13 cellular contexts compared by ENCODE assay signal in the genomic region with DNA sequence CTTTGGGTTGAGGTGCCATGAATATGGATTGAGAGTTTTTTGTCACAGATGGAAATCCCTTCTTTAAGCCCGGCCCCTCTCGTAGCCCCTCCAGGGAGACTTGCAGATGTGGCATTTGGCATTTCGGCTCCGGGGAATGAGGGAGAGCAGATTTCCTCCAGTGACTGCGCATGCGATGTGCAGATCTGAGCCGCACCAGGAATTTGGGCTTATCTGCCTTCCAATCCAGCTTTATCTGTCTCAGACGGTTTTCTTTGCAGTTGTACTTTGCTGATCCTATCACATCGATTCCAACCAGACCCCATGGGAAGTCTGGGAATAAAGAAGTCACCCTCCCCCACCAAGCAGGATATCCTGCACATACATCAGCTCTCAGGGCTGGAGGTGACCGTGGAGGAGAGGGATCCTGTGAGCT. TPM values are rescaled to one million over a fixed set of nuclear protein-coding genes. Genes with fewer than 3 reads are reported as not detected.
DNase-seq lines count a peak whose midpoint lies in the region; ATAC-seq and TF ChIP-seq lines count a peak whose summit lies in the region.
"Had no signal": no experiment of that assay in that cellular context is flagged by ENCODE, and none has a peak within 500 bp of the region (broad histone marks: within the 10 kb centered on the region; RNA-seq: fewer than 3 reads in every experiment).

No MANE protein-coding gene starts in this region.

- H3K4me1 Mint-ChIP-seq in HFFc6 (ENCODE audit: low read depth), result peaks cover 17% of the 10 kb centered on the region

- no peak overlapping the region for H3K27ac ChIP-seq in brain microvascular endothelial cell
- H3K27ac ChIP-seq in iPS-18a (ENCODE audit: low read length), result no peak overlapping the region
- peak overlapping the region in 1 of 5 donors; percentile 13 for H3K27ac ChIP-seq in stomach
- H3K27ac ChIP-seq: neutrophil had no signal

- DNase-seq in HFFc6, result peak; percentile 10
- no peak for DNase-seq in brain microvascular endothelial cell
- DNase-seq in stomach, result no peak
- DNase-seq in HPDE6-E6E7 (ENCODE audit: extremely low spot score), result no peak
- DNase-seq: activated CD8-positive, alpha-beta memory T cell treated with anti-CD3 and anti-CD28 coated beads, Interleukin-2, amount 10 ng/mL, durations not matched to agents 7 days and 5 days; NCI-H1048; NK-92 treated with Interleukin-12 subunit alpha and Interleukin-12 subunit beta, amount 100 ng/mL, for 24 hours had no signal

- H3K27me3 ChIP-seq in brain microvascular endothelial cell (replicated peaks) (no peaks in the 10 kb centered on the region), iPS-18a (ENCODE audit: control insufficient read depth, insufficient read depth, low read length) (no peaks in the 10 kb centered on the region), stomach (no peaks in the 10 kb centered on the region)

- in situ Hi-C loops in brain microvascular endothelial cell (cut with HindIII; ENCODE audit: low pct_ligation_motif_present, low sequenced_read_pairs), result no loop called here

- H3K27me3 Mint-ChIP-seq in HFFc6 (ENCODE audit: insufficient read depth), result no peaks in the 10 kb centered on the region

- ATAC-seq in GM18867 (IDR thresholded peaks at IDR 0.05; ENCODE audit: unreplicated experiment), result no peak
- ATAC-seq in HG02588 (IDR thresholded peaks at IDR 0.05; ENCODE audit: unreplicated experiment), result no peak
- ATAC-seq in HG03280 (IDR thresholded peaks at IDR 0.05; ENCODE audit: unreplicated experiment), result no peak
- ATAC-seq: activated CD8-positive, alpha-beta memory T cell treated with anti-CD3 and anti-CD28 coated beads, Interleukin-2, amount 10 ng/mL, durations not matched to agents 7 days and 5 days had no signal

- TF ChIP-seq POLR2A in stomach (IDR thresholded peaks at IDR 0.05), result no peak

- no peak overlapping the region for H3K9ac ChIP-seq in iPS-18a (ENCODE audit: low read length)

- no peaks in the 10 kb centered on the region for H3K36me3 Mint-ChIP-seq in HFFc6 (ENCODE audit: low read depth)
- H3K36me3 Mint-ChIP-seq: activated CD8-positive, alpha-beta memory T cell treated with anti-CD3 and anti-CD28 coated beads, Interleukin-2, amount 10 ng/mL, durations not matched to agents 7 days and 5 days had no signal

- WGBS in stomach, 5 donors, result 27 to 48% (median 33%) methylated on average over 10 of the region's 10 CpGs

- peak overlapping the region; percentile 78 for H3K4me3 Mint-ChIP-seq in HFFc6
- H3K4me3 Mint-ChIP-seq: activated CD8-positive, alpha-beta memory T cell treated with anti-CD3 and anti-CD28 coated beads, Interleukin-2, amount 10 ng/mL, durations not matched to agents 7 days and 5 days; T-helper 1 cell treated with Interleukin-12 subunit alpha and Interleukin-12 subunit beta and Interleukin-4 antibody, amounts not matched to agents 30 μg/mL and 1 μg/mL, for 36 hours had no signal

- TF ChIP-seq EP300 in stomach (IDR thresholded peaks at IDR 0.05), result no peak

- H3K36me3 ChIP-seq in brain microvascular endothelial cell (replicated peaks) (no peaks in the 10 kb centered on the region), iPS-18a (ENCODE audit: control insufficient read depth, low read depth, low read length) (no peaks in the 10 kb centered on the region), stomach (no peaks in the 10 kb centered on the region)
- H3K36me3 ChIP-seq: neutrophil had no signal

- TF ChIP-seq CTCF in HFFc6 (IDR thresholded peaks at IDR 0.05), result no peak
- no peak for TF ChIP-seq CTCF in brain microvascular endothelial cell (IDR thresholded peaks at IDR 0.05; ENCODE audit: low read depth, low read length, missing control alignments)
- TF ChIP-seq CTCF in stomach (IDR thresholded peaks at IDR 0.05), result no peak

- H3K9me3 Mint-ChIP-seq in HFFc6, result no peaks in the 10 kb centered on the region
- H3K9me3 Mint-ChIP-seq: T-helper 1 cell treated with Interleukin-12 subunit alpha and Interleukin-12 subunit beta and Interleukin-4 antibody, amounts not matched to agents 30 μg/mL and 1 μg/mL, for 36 hours had no signal

- peaks cover 14% of the 10 kb centered on the region for H3K4me1 ChIP-seq in iPS-18a (ENCODE audit: control insufficient read depth, low read depth, low read length)
- H3K4me1 ChIP-seq in stomach, result peaks cover 0 to 14% (median 6%) of the 10 kb centered on the region in 4 donors

- intact Hi-C loops in stomach (cut with DNase I; ENCODE audit: low total_unique reads), result no loop called here

- peak overlapping the region; percentile 34 for H3K4me3 ChIP-seq in brain microvascular endothelial cell (ENCODE audit: low read depth, low read length)
- peak overlapping the region; percentile 5 for H3K4me3 ChIP-seq in iPS-18a (ENCODE audit: low read length)
- H3K4me3 ChIP-seq in stomach, result peak overlapping the region; percentile 20 to 28 (median 26)

- H3K9me3 ChIP-seq in iPS-18a (ENCODE audit: control insufficient read depth, low read depth, low read length) (no peaks in the 10 kb centered on the region), stomach (no peaks in the 10 kb centered on the region)
- H3K9me3 ChIP-seq: neutrophil had no signal

- peak overlapping the region; percentile 44 for H3K27ac Mint-ChIP-seq in HFFc6
- H3K27ac Mint-ChIP-seq: activated CD8-positive, alpha-beta memory T cell treated with anti-CD3 and anti-CD28 coated beads, Interleukin-2, amount 10 ng/mL, durations not matched to agents 7 days and 5 days; T-helper 1 cell treated with Interleukin-12 subunit alpha and Interleukin-12 subunit beta and Interleukin-4 antibody, amounts not matched to agents 30 μg/mL and 1 μg/mL, for 36 hours had no signal

RNA-seq across cellular contexts. Expression of a gene that starts 11.7 kb away (rescaled TPM):
- total RNA-seq in HFFc6 (2021; fragmentation: NEBNext Ultra II Directional; extraction: Animal tissue kit (Norgen Biotek cat#: 25700)), result 1 to 10 TPM; 4.6 to 7.5 (median 5.5) TPM
- total RNA-seq in stomach, result 1 to 10 TPM in 3 of 5 donors, under 1 TPM in 1, not detected in 1; 0.89 to 3.2 (median 2.1) TPM
- under 1 TPM; 0.15 to 0.56 (median 0.33) TPM for polyA plus RNA-seq in stomach
